Comparison of ENCODE assay signal across 1 cellular context in the genomic region with DNA sequence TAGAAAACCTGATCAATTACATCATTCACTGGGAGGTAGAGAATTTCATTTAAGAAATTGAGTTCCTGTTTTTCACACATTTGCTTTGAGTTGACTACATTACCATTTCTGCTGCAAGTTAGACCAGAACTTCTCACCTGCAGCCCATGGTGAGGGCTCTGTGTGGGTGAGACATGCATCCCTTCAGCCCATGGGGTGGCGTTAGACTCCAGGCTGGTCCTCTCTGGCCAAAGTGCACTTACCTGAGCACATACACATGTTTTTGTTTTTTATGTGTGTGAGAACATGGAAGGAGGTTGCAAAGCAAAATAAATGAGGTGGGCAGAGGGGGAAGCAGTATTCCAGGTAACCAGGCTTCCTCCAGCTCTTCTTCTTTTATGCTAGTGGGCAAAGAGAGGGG.
TF ChIP-seq lines count a peak whose summit lies in the region.

No MANE protein-coding gene starts in this region.

TF ChIP-seq in HepG2, 621 proteins besides CTCF, POLR2A, EP300 and RAD21 (continued from another document):
- no peak for TF ChIP-seq ZBTB10 (CRISPR knock-in tag; IDR thresholded peaks at IDR 0.05; ENCODE audit: borderline replicate concordance)
TF ChIP-seq in HepG2: peak in this region for 0.
